ENCODE assay signal across 10 cellular contexts in the genomic region with DNA sequence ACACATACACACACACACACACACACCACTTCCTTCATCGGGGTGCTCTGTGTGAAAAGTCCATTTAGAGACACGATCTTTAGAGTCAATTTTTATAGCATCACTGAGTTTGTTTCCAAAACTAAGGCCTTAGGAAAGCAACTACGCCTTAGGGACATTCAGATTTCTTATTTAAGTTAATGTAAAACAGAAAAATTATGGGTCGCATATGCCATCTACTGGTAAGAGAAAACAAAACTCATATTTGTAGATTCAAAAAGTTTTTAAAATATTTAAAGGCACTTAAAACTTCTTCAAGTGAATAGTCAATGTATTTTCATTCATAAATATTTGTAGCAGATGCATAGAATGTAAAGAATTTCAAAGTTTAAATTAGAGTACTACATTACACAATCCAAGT.
DNase-seq lines count a peak whose midpoint lies in the region; ATAC-seq and TF ChIP-seq lines count a peak whose summit lies in the region.
"Had no signal": no experiment of that assay in that cellular context is flagged by ENCODE, and none has a peak within 500 bp of the region (broad histone marks: within the 10 kb centered on the region; RNA-seq: fewer than 3 reads in every experiment).

No MANE protein-coding gene starts in this region.

- BruUV-seq in Panc1 (replicated peaks; lab: Mats Ljungman, UMichigan) = no TSS peak

- WGBS in tibial nerve, 2 donors = 16 to 24% methylated on average over 4 of the region's 4 CpGs

- POLR2A ChIA-PET in Panc1 (lab: Charles Lee) = no interaction called here

- TF ChIP-seq POLR2A in tibial nerve (IDR thresholded peaks at IDR 0.05) = no peak

- H3K27me3 ChIP-seq in Panc1 (ENCODE audit: control insufficient read depth, insufficient read depth, low read length) (no peaks in the 10 kb centered on the region), tibial nerve (no peaks in the 10 kb centered on the region)

- peak; percentile 22 for DNase-seq in NCI-H748 (lab: John Stamatoyannopoulos, UW; ENCODE audit: unreplicated experiment)
- no peak for DNase-seq in NCI-H748 treated with DMSO at 0.1 percent for 48 hours (lab: John Stamatoyannopoulos, UW)
- DNase-seq in Panc1 (ENCODE audit: low read depth, low spot score) = no peak
- DNase-seq in fibroblast of villous mesenchyme (ENCODE audit: low read depth) = peak; percentile 71
- no peak for DNase-seq in tibial nerve (ENCODE audit: low spot score in 2 of 2)
- DNase-seq in kidney glomerular epithelial cell (lab: John Stamatoyannopoulos, UW) = no peak
- no peak for DNase-seq in activated effector memory CD4-positive, alpha-beta T cell treated with Interleukin-2 at 50 U/mL for 16 hours
- no peak for DNase-seq in DMS114 treated with DMSO at 0.1 percent for 48 hours (lab: John Stamatoyannopoulos, UW; ENCODE audit: unreplicated experiment)
- DNase-seq: activated B cell treated with CpG ODN at 0.5 μM for 24 hours had no signal

- in situ Hi-C loops in Panc1 (cut with HindIII; ENCODE audit: low pct_unique_long_range_greater_than_20kb, low sequenced_read_pairs) = no loop called here

- H3K9me3 ChIP-seq in Panc1 (ENCODE audit: control insufficient read depth, insufficient read depth, low read depth, low read length) = no peaks in the 10 kb centered on the region
- no peaks in the 10 kb centered on the region for H3K9me3 ChIP-seq in tibial nerve

- H3K36me3 ChIP-seq in Panc1 (ENCODE audit: control insufficient read depth, insufficient read depth, low read length) (peaks cover 7% of the 10 kb centered on the region; the same call in 1 of the 2 replicates), tibial nerve (peaks cover 0 to 28% (median 0%) of the 10 kb centered on the region in 3 donors)

- CTCF ChIA-PET in Panc1 (lab: Charles Lee) = no interaction called here

- H3K4me1 ChIP-seq in Panc1 (ENCODE audit: control insufficient read depth, insufficient read depth, low read length) (no peaks in the 10 kb centered on the region), tibial nerve (peaks cover 0 to 31% (median 2%) of the 10 kb centered on the region in 4 donors)

- no peak overlapping the region for H3K27ac ChIP-seq in Panc1 (ENCODE audit: low read length)
- H3K27ac ChIP-seq in tibial nerve = peak overlapping the region in 1 of 4 donors; percentile 60

- TF ChIP-seq CTCF in Panc1 (IDR thresholded peaks at IDR 0.05) (peak; percentile 36; the same call in 1 of the 2 replicates), fibroblast of villous mesenchyme (IDR thresholded peaks at IDR 0.05; ENCODE audit: insufficient read depth, low read depth, low read length) (peak; percentile 23), tibial nerve (IDR thresholded peaks at IDR 0.05) (peak in 4 of 5 experiments; percentile 19 to 61 (median 40))

- H3K4me3 ChIP-seq in Panc1 (ENCODE audit: low read depth in 2 of 2, low read length in 2 of 2) (no peak overlapping the region), fibroblast of villous mesenchyme (ENCODE audit: low read depth, low read length) (no peak overlapping the region), tibial nerve (no peak overlapping the region)
- H3K4me3 ChIP-seq: lung had no signal

- no peak for TF ChIP-seq EP300 in tibial nerve (IDR thresholded peaks at IDR 0.05)

- ATAC-seq in Panc1 = no peak

- intact Hi-C loops in Panc1 (cut with micrococcal nuclease; ENCODE audit: unreplicated experiment) = no loop called here

Comparison
In these comparisons a context has a peak if more than half of its experiments do, and no peak if none do; other contexts are left out.
1. DNase-seq: peak in NCI-H748 (single experiment) and fibroblast of villous mesenchyme (single experiment); none in NCI-H748 treated with DMSO at 0.1 percent for 48 hours (single experiment), Panc1 (single experiment), tibial nerve (0 of 2), kidney glomerular epithelial cell (single experiment), activated effector memory CD4-positive, alpha-beta T cell treated with Interleukin-2 at 50 U/mL for 16 hours (single experiment) and DMS114 treated with DMSO at 0.1 percent for 48 hours (single experiment).
2. Peak in every context shown above with its lines, with median percentiles within 50 percentile points of each other: CTCF ChIP-seq.